Comparison of ENCODE assay signal across 28 cellular contexts in genomic region chr4:169768385-169768784, GRCh38.
"Had no signal": no experiment of that assay in that cellular context is flagged by ENCODE, and none has a peak within 500 bp of the region (broad histone marks: within the 10 kb centered on the region; RNA-seq: fewer than 3 reads in every experiment).

No MANE protein-coding gene starts in this region.

- H3K4me3 Mint-ChIP-seq: natural killer cell; nephron; stimulated activated effector memory CD8-positive, alpha-beta T cell treated with anti-CD3 and anti-CD28 coated beads, Interleukin-12 subunit alpha, Interleukin-12 subunit beta, amount 100 ng/mL, for 72 hours; stimulated activated naive B cell treated with anti-CD40 and anti-IgM and Interleukin-4, amounts not matched to agents 10 μg/mL and 1 μg/mL and 100 μg/mL, for 72 hours; stimulated activated naive CD8-positive, alpha-beta T cell treated with anti-CD3 and anti-CD28 coated beads, Interleukin-15, Interleukin-2, amounts not matched to agents 100 ng/mL and 50 ng/mL, for 24 hours had no signal

- H3K9me3 Mint-ChIP-seq: natural killer cell; nephron; stimulated activated effector memory CD8-positive, alpha-beta T cell treated with anti-CD3 and anti-CD28 coated beads, Interleukin-12 subunit alpha, Interleukin-12 subunit beta, amount 100 ng/mL, for 72 hours; stimulated activated naive CD8-positive, alpha-beta T cell treated with anti-CD3 and anti-CD28 coated beads, Interleukin-15, Interleukin-2, amounts not matched to agents 100 ng/mL and 50 ng/mL, for 24 hours had no signal

- H3K9ac ChIP-seq: parathyroid adenoma had no signal

- FAIRE-seq: small intestine, urothelium cell line had no signal

- H3K4me3 ChIP-seq: psoas muscle, right lobe of liver, sigmoid colon, stomach, thoracic aorta, thyroid gland, tibial nerve, upper lobe of left lung, vagina had no signal

- DNase-seq: natural killer cell; nucleus accumbens; posterior cingulate gyrus; psoas muscle; right cardiac atrium; right lobe of liver; sigmoid colon; small intestine; stimulated activated CD4-positive, alpha-beta T cell treated with anti-CD3 and anti-CD28 coated beads, Interleukin-15, amount 100 ng/mL, for 24 hours; stimulated activated CD4-positive, alpha-beta T cell treated with anti-CD3 and anti-CD28 coated beads, Interleukin-2, amount 100 ng/mL, for 24 hours; stimulated activated CD4-positive, alpha-beta T cell treated with anti-CD3 and anti-CD28 coated beads, Interleukin-2, amount 100 ng/mL, for 48 hours; stimulated activated CD4-positive, alpha-beta T cell treated with anti-CD3 and anti-CD28 coated beads, Interleukin-4, amount 100 ng/mL, for 24 hours; stimulated activated naive B cell treated with anti-CD40 and anti-IgM and Interleukin-4, amounts not matched to agents 10 μg/mL and 1 μg/mL and 100 μg/mL, for 72 hours; stimulated activated naive CD4-positive, alpha-beta T cell treated with Interleukin-2 at 50 U/mL for 16 hours; stomach; thyroid gland; trophoblast cell; upper lobe of left lung had no signal

- H3K79me2 ChIP-seq: parathyroid adenoma had no signal

- H3K36me3 ChIP-seq: neutrophil, right lobe of liver, sigmoid colon, stomach, thoracic aorta, thyroid gland, tibial nerve, upper lobe of left lung, vagina had no signal

- H3K4me1 ChIP-seq: parathyroid adenoma, psoas muscle, right lobe of liver, sigmoid colon, thyroid gland, upper lobe of left lung, vagina had no signal

- H3K27me3 Mint-ChIP-seq: progenitor cell of endocrine pancreas had no signal

- H3K27ac Mint-ChIP-seq: natural killer cell; nephron; progenitor cell of endocrine pancreas; stimulated activated effector memory CD8-positive, alpha-beta T cell treated with anti-CD3 and anti-CD28 coated beads, Interleukin-12 subunit alpha, Interleukin-12 subunit beta, amount 100 ng/mL, for 72 hours; stimulated activated naive B cell treated with anti-CD40 and anti-IgM and Interleukin-4, amounts not matched to agents 10 μg/mL and 1 μg/mL and 100 μg/mL, for 72 hours; stimulated activated naive CD8-positive, alpha-beta T cell treated with anti-CD3 and anti-CD28 coated beads, Interleukin-15, Interleukin-2, amounts not matched to agents 100 ng/mL and 50 ng/mL, for 24 hours had no signal

- H3K4me1 Mint-ChIP-seq: stimulated activated effector memory CD8-positive, alpha-beta T cell treated with anti-CD3 and anti-CD28 coated beads, Interleukin-12 subunit alpha, Interleukin-12 subunit beta, amount 100 ng/mL, for 72 hours had no signal

- ATAC-seq: natural killer cell; psoas muscle; right cardiac atrium; right lobe of liver; stimulated activated effector memory CD8-positive, alpha-beta T cell treated with anti-CD3 and anti-CD28 coated beads, Interleukin-12 subunit alpha, Interleukin-12 subunit beta, amount 100 ng/mL, for 72 hours; stimulated activated naive B cell treated with anti-CD40 and anti-IgM and Interleukin-4, amounts not matched to agents 10 μg/mL and 1 μg/mL and 100 μg/mL, for 72 hours had no signal

- H3K36me3 Mint-ChIP-seq: natural killer cell; stimulated activated effector memory CD8-positive, alpha-beta T cell treated with anti-CD3 and anti-CD28 coated beads, Interleukin-12 subunit alpha, Interleukin-12 subunit beta, amount 100 ng/mL, for 72 hours; stimulated activated naive B cell treated with anti-CD40 and anti-IgM and Interleukin-4, amounts not matched to agents 10 μg/mL and 1 μg/mL and 100 μg/mL, for 72 hours had no signal

- H3K27me3 ChIP-seq: right lobe of liver, sigmoid colon, stomach, thyroid gland, tibial nerve, upper lobe of left lung, vagina had no signal

- H3K9me3 ChIP-seq: neutrophil, psoas muscle, right lobe of liver, sigmoid colon, stomach, thoracic aorta, thyroid gland, tibial nerve, upper lobe of left lung, vagina had no signal

- H3K27ac ChIP-seq: neutrophil, parathyroid adenoma, psoas muscle, right lobe of liver, sigmoid colon, stomach, thoracic aorta, thyroid gland, tibial nerve, upper lobe of left lung, vagina had no signal

- H2AFZ ChIP-seq: parathyroid adenoma had no signal
